In the genomic region with DNA sequence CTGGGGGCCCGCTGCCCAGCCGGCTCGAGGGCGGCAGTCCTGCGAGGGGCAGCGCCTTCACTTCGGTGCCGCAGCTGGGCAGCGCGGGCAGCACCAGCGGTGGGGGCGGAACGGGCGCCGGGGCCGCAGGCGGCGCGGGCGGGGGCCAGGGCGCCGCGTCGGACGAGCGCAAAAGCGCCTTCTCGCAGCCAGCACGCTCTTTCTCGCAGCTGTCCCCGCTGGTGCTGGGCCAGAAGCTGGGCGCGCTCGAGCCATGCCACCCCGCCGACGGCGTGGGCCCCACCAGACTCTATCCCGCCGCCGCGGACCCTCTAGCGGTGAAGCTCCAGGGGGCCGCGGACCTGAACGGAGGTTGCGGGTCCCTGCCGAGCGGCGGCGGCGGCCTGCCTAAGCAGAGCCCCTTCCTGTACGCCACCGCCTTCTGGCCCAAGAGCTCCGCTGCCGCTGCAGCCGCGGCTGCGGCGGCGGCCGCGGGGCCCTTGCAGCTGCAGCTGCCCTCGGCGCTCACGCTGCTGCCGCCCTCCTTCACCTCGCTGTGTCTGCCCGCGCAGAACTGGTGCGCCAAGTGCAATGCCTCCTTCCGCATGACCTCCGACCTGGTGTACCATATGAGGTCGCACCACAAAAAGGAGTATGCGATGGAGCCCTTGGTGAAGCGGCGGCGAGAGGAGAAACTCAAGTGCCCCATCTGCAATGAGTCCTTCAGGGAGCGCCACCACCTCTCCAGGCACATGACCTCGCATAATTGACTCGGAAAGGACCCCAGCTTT, we compare ENCODE assay signal across 8 cellular contexts.
A peak's percentile ranks its signal among the peaks of the same experiment; 100 is the strongest.
DNase-seq lines count a peak whose midpoint lies in the region; ATAC-seq and TF ChIP-seq lines count a peak whose summit lies in the region.

No MANE protein-coding gene starts in this region.

- no peaks in the 10 kb centered on the region for H3K27me3 ChIP-seq in adipocyte (replicated peaks; ENCODE audit: control insufficient read depth, insufficient read depth, low read length)
- peaks cover 84% of the 10 kb centered on the region for H3K27me3 ChIP-seq in iPS DF 6.9 (ENCODE audit: control insufficient read depth, insufficient read depth, low read length)

- no peaks in the 10 kb centered on the region for H3K36me3 ChIP-seq in adipocyte (ENCODE audit: control insufficient read depth, insufficient read depth, low read length, severe bottlenecking)
- H3K36me3 ChIP-seq in iPS DF 6.9 (ENCODE audit: control insufficient read depth, insufficient read depth, low read length), result no peaks in the 10 kb centered on the region

- DNase-seq in NK-92 treated with Interleukin-12 subunit alpha and Interleukin-12 subunit beta, amount 100 ng/mL, for 24 hours (lab: John Stamatoyannopoulos, UW), result peak; percentile 62
- DNase-seq in NK-92 (lab: John Stamatoyannopoulos, UW; ENCODE audit: unreplicated experiment) (no peak), RWPE1 (ENCODE audit: low spot score) (peak; percentile 34), adipocyte (ENCODE audit: low read depth) (peak; percentile 71), iPS DF 6.9 (ENCODE audit: low read depth, low spot score) (no peak), epidermal melanocyte (ENCODE audit: insufficient read length, low spot score) (no peak)
- peak; percentile 63 for DNase-seq in stimulated activated CD4-positive, alpha-beta T cell treated with anti-CD3 and anti-CD28 coated beads, Interleukin-15, amount 100 ng/mL, for 24 hours

- H3K27ac ChIP-seq in RWPE1 (peak overlapping the region; percentile 60), iPS DF 6.9 (ENCODE audit: low read length) (no peak overlapping the region)

- H3K4me3 ChIP-seq in adipocyte (ENCODE audit: low read length) (peak overlapping the region; percentile 85), iPS DF 6.9 (ENCODE audit: low read length) (peak overlapping the region; percentile 29; the same call in 1 of the 2 replicates)

- H3K9me3 ChIP-seq in adipocyte (ENCODE audit: control insufficient read depth, low read length) (no peaks in the 10 kb centered on the region), iPS DF 6.9 (ENCODE audit: control insufficient read depth, insufficient read depth, low read length) (no peaks in the 10 kb centered on the region)

- CTCF ChIA-PET in RWPE1 (lab: Yijun Ruan, JAX), result interaction anchor here (0.6 to 1.7 kb wide), 13 partner anchors 9 to 305 kb away, joined by 3 to 11 read pairs (median 4); no protein-coding TSS in a partner anchor

- POLR2A ChIA-PET in RWPE1 (lab: Yijun Ruan, JAX; ENCODE audit: low non-redundant PET), result no interaction called here

- peak overlapping the region; percentile 83 for H3K9ac ChIP-seq in adipocyte (ENCODE audit: low read length)

- H3K4me1 ChIP-seq in adipocyte (ENCODE audit: control insufficient read depth, insufficient read depth, low read length) (peaks cover 13% of the 10 kb centered on the region), iPS DF 6.9 (ENCODE audit: control insufficient read depth, insufficient read depth, low read length) (peaks cover 7% of the 10 kb centered on the region)

- TF ChIP-seq CTCF in RWPE1 (conservative IDR thresholded peaks at IDR 0.05; ENCODE audit: low read depth), result no peak

- peak; percentile 53 for ATAC-seq in HG03025 (IDR thresholded peaks at IDR 0.05; ENCODE audit: low FRiP score, unreplicated experiment)

- WGBS in iPS DF 6.9 (ENCODE audit: insufficient coverage, insufficient read length), result no CpG with 5 or more reads among the region's 81 CpGs

Comparison
In these comparisons a context has a peak if more than half of its experiments do, and no peak if none do; other contexts are left out.
1. DNase-seq: peak in NK-92 treated with Interleukin-12 subunit alpha and Interleukin-12 subunit beta, amount 100 ng/mL, for 24 hours (single experiment), RWPE1 (single experiment), adipocyte (single experiment) and stimulated activated CD4-positive, alpha-beta T cell treated with anti-CD3 and anti-CD28 coated beads, Interleukin-15, amount 100 ng/mL, for 24 hours (single experiment); none in NK-92 (single experiment), iPS DF 6.9 (single experiment) and epidermal melanocyte (single experiment).